ENCODE assay signal across 1 cellular context in genomic region chr9:80605793-80606192, GRCh38.
TF ChIP-seq lines count a peak whose summit lies in the region.

No MANE protein-coding gene starts in this region.

TF ChIP-seq in GM23338, 12 proteins besides CTCF, POLR2A, EP300 and RAD21 (continued from another document):
- no peak for TF ChIP-seq REST (IDR thresholded peaks at IDR 0.05; ENCODE audit: unreplicated experiment)
- TF ChIP-seq ZNF114 (CRISPR knock-in tag; IDR thresholded peaks at IDR 0.05) = no peak
- no peak for TF ChIP-seq EZH2 (IDR thresholded peaks at IDR 0.05; ENCODE audit: low read depth, unreplicated experiment)
- no peak for TF ChIP-seq JUNB (IDR thresholded peaks at IDR 0.05; ENCODE audit: unreplicated experiment)
- TF ChIP-seq CREB1 (CRISPR knock-in tag; IDR thresholded peaks at IDR 0.05; ENCODE audit: low read depth) = no peak
